Comparison of ENCODE assay signal across 1 cellular context in the genomic region with DNA sequence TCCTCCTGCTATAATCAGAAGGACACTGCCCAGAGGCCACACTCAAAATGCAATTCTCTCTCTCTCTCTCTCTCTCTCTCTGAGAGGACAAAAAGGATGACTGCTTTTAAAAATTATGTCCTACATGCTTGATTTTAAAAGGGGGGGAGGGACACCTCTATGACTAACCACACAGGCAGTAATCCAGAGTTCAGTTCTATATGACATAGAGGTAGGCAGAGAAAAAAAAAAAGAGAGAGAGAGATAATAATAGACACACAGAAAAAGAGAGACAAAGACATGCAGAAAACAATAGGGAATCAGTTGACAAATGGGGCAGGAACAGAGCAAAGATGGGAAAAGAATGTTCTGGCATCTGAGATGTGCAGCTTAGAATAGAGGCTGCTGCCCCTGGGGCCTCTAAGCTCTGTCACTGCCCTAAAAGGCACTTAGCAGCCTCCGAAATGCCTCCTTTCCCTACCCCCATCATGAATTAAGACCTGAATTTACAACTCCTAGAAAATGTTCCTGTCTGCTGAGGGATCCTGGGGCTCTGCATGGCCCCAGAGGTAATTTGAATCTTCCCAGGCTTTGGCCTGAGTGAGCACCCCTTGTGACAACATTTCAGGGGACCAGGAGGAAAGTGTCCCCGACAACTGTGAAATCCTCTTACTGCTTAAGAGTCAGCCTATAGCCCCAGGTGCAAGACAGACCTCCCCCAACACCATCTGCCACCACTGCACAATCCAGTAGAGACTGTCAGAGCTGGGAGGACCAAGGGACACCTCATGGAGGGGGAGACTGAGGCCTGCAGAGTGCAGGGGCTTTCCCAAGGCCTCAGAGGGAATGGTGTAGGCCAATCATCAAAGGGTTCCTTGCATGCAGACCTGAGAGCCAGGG.
TF ChIP-seq lines count a peak whose summit lies in the region.

No MANE protein-coding gene starts in this region.

TF ChIP-seq in H1, 55 proteins besides CTCF, POLR2A, EP300 and RAD21:
- no peak for TF ChIP-seq SIX5 (IDR thresholded peaks at IDR 0.05; ENCODE audit: low read depth, low read length)
- TF ChIP-seq, protein P1, sequence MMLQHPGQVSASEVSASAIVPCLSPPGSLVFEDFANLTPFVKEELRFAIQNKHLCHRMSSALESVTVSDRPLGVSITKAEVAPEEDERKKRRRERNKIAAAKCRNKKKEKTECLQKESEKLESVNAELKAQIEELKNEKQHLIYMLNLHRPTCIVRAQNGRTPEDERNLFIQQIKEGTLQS (IDR thresholded peaks at IDR 0.05; ENCODE audit: insufficient read depth, low read depth, low read length), result no peak
- no peak for TF ChIP-seq RFX5 (IDR thresholded peaks at IDR 0.05; ENCODE audit: borderline replicate concordance, low read depth, low read length)
- TF ChIP-seq JUND (IDR thresholded peaks at IDR 0.05; ENCODE audit: low read length), result no peak
- TF ChIP-seq TBP (IDR thresholded peaks at IDR 0.05; ENCODE audit: low read depth, low read length), result no peak
- TF ChIP-seq NANOG (IDR thresholded peaks at IDR 0.05; ENCODE audit: insufficient read depth, low read depth, low read length, poor library complexity, severe bottlenecking), result no peak
- TF ChIP-seq, protein P2, sequence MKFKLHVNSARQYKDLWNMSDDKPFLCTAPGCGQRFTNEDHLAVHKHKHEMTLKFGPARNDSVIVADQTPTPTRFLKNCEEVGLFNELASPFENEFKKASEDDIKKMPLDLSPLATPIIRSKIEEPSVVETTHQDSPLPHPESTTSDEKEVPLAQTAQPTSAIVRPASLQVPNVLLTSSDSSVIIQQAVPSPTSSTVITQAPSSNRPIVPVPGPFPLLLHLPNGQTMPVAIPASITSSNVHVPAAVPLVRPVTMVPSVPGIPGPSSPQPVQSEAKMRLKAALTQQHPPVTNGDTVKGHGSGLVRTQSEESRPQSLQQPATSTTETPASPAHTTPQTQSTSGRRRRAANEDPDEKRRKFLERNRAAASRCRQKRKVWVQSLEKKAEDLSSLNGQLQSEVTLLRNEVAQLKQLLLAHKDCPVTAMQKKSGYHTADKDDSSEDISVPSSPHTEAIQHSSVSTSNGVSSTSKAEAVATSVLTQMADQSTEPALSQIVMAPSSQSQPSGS (IDR thresholded peaks at IDR 0.05; ENCODE audit: low read length), result no peak
